In genomic region chr3:129249284-129250065, GRCh38 we compare ENCODE assay signal across 8 cellular contexts. TPM values are rescaled to one million over a fixed set of nuclear protein-coding genes. Genes with fewer than 3 reads are reported as not detected.
A peak's percentile ranks its signal among the peaks of the same experiment; 100 is the strongest.
DNase-seq lines count a peak whose midpoint lies in the region; ATAC-seq and TF ChIP-seq lines count a peak whose summit lies in the region.

A gene with protein sequence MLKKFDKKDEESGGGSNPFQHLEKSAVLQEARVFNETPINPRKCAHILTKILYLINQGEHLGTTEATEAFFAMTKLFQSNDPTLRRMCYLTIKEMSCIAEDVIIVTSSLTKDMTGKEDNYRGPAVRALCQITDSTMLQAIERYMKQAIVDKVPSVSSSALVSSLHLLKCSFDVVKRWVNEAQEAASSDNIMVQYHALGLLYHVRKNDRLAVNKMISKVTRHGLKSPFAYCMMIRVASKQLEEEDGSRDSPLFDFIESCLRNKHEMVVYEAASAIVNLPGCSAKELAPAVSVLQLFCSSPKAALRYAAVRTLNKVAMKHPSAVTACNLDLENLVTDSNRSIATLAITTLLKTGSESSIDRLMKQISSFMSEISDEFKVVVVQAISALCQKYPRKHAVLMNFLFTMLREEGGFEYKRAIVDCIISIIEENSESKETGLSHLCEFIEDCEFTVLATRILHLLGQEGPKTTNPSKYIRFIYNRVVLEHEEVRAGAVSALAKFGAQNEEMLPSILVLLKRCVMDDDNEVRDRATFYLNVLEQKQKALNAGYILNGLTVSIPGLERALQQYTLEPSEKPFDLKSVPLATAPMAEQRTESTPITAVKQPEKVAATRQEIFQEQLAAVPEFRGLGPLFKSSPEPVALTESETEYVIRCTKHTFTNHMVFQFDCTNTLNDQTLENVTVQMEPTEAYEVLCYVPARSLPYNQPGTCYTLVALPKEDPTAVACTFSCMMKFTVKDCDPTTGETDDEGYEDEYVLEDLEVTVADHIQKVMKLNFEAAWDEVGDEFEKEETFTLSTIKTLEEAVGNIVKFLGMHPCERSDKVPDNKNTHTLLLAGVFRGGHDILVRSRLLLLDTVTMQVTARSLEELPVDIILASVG (plus strand): TSS chr3:129249606. CDS start chr3:129249710, 104 bp downstream.

- CTCF ChIA-PET in BJ (lab: Yijun Ruan, JAX): interaction anchor here (0.6 to 1.8 kb wide), 8 partner anchors 10 to 283 kb away, joined by 3 to 16 read pairs (median 4); a partner anchor contains a TSS

- ATAC-seq in GM19324 (IDR thresholded peaks at IDR 0.05; ENCODE audit: low FRiP score, unreplicated experiment) (peak; percentile 84), HG03469 (IDR thresholded peaks at IDR 0.05; ENCODE audit: unreplicated experiment) (peak; percentile 52)

- peak within 1 kb of the TSS; percentile 79 for H3K4me3 ChIP-seq in BJ (ENCODE audit: low read depth, low read length)

- DNase-seq in BJ (ENCODE audit: low read depth): peak; percentile 52
- peak; percentile 82 for DNase-seq in NCI-H526 treated with DMSO at 0.1 percent for 48 hours (lab: John Stamatoyannopoulos, UW)
- DNase-seq in activated CD4-positive, alpha-beta T cell treated with anti-CD3 and anti-CD28 coated beads for 48 hours: peak; percentile 90
- peak; percentile 53 to 77 (median 72) for DNase-seq in stimulated activated CD4-positive, alpha-beta T cell treated with anti-CD3 and anti-CD28 coated beads, Interleukin-1b, Interleukin-23, amount 100 ng/mL, for 24 hours (ENCODE audit: low read depth in 4 of 4, low spot score in 1 of 4)

- POLR2A ChIA-PET in BJ (lab: Charles Lee): interaction anchor here (0.5 to 1.0 kb wide), 6 partner anchors 11 to 402 kb away, joined by 3 to 10 read pairs (median 3); no protein-coding TSS in a partner anchor

- peaks cover 12% of the 10 kb centered on the region for H3K36me3 ChIP-seq in BJ (ENCODE audit: control insufficient read depth, insufficient read depth, low read length)

- H3K27me3 ChIP-seq in BJ (ENCODE audit: control insufficient read depth, insufficient read depth, low read length): no peaks in the 10 kb centered on the region
- H3K27me3 ChIP-seq in layer of hippocampus (ENCODE audit: control insufficient read depth, insufficient read depth, low read length): no peaks in the 10 kb centered on the region

- no peak for TF ChIP-seq CTCF in BJ (IDR thresholded peaks at IDR 0.05; ENCODE audit: insufficient read depth, low read depth, low read length)

- H3K27ac ChIP-seq in cingulate gyrus (ENCODE audit: low read depth, low read length) (peak within 1 kb of the TSS; percentile 86), layer of hippocampus (ENCODE audit: low read depth, low read length) (peak within 1 kb of the TSS; percentile 83)

RNA-seq across cellular contexts. Expression of the gene that starts here (rescaled TPM):
- 181 and 220 TPM in 2 replicates for polyA plus RNA-seq in BJ (2011; rRNA removed)
- polyA minus RNA-seq in BJ (2011; rRNA and poly(A)+ RNA removed): 349 and 510 TPM in 2 replicates

Comparison
In these comparisons a context has a peak if more than half of its experiments do, and no peak if none do; other contexts are left out.
1. Peak in every context shown above with its lines: DNase-seq, ATAC-seq, H3K4me3 ChIP-seq and H3K27ac ChIP-seq.